1 cellular context compared by ENCODE assay signal in the genomic region with DNA sequence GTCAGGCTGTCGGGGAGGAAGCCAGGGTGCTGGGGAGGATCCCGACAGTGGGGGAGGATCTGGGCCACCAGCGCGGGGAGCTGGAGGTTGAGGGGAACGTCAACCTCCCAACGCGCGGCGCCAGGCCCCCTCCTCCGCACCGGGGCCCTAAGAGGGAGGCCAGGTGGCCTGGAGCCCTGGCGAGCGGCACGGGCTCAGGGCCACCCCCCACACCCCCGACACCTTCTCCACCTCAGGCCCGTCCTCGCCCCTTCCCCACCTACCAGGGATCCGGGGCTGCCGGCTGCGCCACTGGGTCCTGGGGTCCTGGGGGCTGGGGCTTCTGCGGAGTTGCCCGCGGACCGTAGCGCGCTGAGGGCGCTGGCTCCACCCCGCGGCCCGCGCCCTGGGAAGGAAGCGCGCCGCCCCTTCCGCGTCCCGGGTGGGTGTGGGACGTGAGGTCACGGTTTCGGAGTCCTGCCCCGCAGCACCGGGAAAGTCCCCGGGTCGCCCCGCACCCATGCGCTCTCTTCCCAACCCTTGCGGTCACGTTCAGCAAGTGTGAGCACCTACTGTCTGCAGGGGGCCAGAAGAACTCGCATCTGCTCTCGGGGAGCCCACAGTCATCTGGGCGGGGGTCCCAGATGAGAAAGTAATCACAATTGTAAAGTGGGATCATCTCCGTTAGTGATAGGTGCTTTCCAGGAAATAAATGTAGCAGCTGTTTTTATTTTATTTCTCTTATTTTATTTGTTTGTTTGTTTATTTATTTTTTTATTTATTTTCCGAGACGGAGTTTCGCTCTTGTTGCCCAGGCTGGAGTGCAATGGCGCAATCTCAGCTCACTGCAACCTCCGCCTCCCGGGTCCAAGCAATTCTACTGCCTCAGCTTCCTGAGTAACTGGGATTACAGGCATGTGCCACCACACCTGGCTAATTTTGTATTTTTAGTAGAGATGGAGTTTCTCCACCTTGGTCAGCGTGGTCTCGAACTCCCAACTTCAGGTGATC.
TF ChIP-seq lines count a peak whose summit lies in the region.

A gene (minus strand): TSS at position 362 of the 990 bp plus-strand sequence. CDS start 13,335 bp downstream, outside the sequence.

TF ChIP-seq in K562, 482 proteins besides CTCF, POLR2A, EP300 and RAD21 (continued from another document and continues in another):
- no peak for TF ChIP-seq BRF1 (IDR thresholded peaks at IDR 0.05; ENCODE audit: borderline replicate concordance, extremely low read depth, insufficient read length)
- no peak for TF ChIP-seq PTTG1 (tag; IDR thresholded peaks at IDR 0.05; ENCODE audit: low read depth)
- no peak for TF ChIP-seq MED1 (CRISPR knock-in tag; IDR thresholded peaks at IDR 0.05; ENCODE audit: borderline replicate concordance)
- no peak for TF ChIP-seq SLC30A9 (CRISPR knock-in tag; IDR thresholded peaks at IDR 0.05)
- no peak for TF ChIP-seq MEF2D (tag; conservative IDR thresholded peaks at IDR 0.05; ENCODE audit: low read depth)
- peak; percentile 36 for TF ChIP-seq NFIC (IDR thresholded peaks at IDR 0.05)
- TF ChIP-seq NR2C1 (IDR thresholded peaks at IDR 0.05): no peak
- TF ChIP-seq NR2C1 (tag; IDR thresholded peaks at IDR 0.05): 0 out of 2 replicates have a peak, but pooled peaks have one; percentile 11
- no peak for TF ChIP-seq SRSF1 (IDR thresholded peaks at IDR 0.05; ENCODE audit: low read depth, low read length)
- TF ChIP-seq, protein P1, sequence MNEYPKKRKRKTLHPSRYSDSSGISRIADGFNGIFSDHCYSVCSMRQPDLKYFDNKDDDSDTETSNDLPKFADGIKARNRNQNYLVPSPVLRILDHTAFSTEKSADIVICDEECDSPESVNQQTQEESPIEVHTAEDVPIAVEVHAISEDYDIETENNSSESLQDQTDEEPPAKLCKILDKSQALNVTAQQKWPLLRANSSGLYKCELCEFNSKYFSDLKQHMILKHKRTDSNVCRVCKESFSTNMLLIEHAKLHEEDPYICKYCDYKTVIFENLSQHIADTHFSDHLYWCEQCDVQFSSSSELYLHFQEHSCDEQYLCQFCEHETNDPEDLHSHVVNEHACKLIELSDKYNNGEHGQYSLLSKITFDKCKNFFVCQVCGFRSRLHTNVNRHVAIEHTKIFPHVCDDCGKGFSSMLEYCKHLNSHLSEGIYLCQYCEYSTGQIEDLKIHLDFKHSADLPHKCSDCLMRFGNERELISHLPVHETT (CRISPR knock-in tag; conservative IDR thresholded peaks at IDR 0.05 in 1 of 2, IDR thresholded peaks at IDR 0.05 in 1 of 2): 0 out of 4 replicates have a peak, but pooled peaks of 1 of the 2 experiments have one; percentile 28
- TF ChIP-seq YY1 (IDR thresholded peaks at IDR 0.05; ENCODE audit: borderline replicate concordance in 1 of 3, control insufficient read depth in 1 of 3, extremely low read depth in 1 of 3, insufficient read depth in 3 of 3, insufficient read length in 1 of 3, insufficient replicate concordance in 2 of 3, low read depth in 1 of 3, low read length in 2 of 3): peak in 2 of 3 experiments; percentile 21 to 28
- no peak for TF ChIP-seq RAD51 (IDR thresholded peaks at IDR 0.05; ENCODE audit: borderline replicate concordance, low read depth)
- TF ChIP-seq ESRRA (IDR thresholded peaks at IDR 0.05; ENCODE audit: borderline replicate concordance, low read depth): peak; percentile 65; the same call in 1 of the 2 replicates
- no peak for TF ChIP-seq SIRT6 (IDR thresholded peaks at IDR 0.05; ENCODE audit: low read depth, low read length)
- no peak for TF ChIP-seq CCAR2 (IDR thresholded peaks at IDR 0.05; ENCODE audit: low read depth, low read length)
- no peak for TF ChIP-seq LARP7 (IDR thresholded peaks at IDR 0.05)
- TF ChIP-seq SMARCA5 (IDR thresholded peaks at IDR 0.05): no peak
- TF ChIP-seq ZNF764 (CRISPR knock-in tag; IDR thresholded peaks at IDR 0.05; ENCODE audit: low read depth): no peak
- no peak for TF ChIP-seq MCM3 (IDR thresholded peaks at IDR 0.05)
- TF ChIP-seq, protein P2, sequence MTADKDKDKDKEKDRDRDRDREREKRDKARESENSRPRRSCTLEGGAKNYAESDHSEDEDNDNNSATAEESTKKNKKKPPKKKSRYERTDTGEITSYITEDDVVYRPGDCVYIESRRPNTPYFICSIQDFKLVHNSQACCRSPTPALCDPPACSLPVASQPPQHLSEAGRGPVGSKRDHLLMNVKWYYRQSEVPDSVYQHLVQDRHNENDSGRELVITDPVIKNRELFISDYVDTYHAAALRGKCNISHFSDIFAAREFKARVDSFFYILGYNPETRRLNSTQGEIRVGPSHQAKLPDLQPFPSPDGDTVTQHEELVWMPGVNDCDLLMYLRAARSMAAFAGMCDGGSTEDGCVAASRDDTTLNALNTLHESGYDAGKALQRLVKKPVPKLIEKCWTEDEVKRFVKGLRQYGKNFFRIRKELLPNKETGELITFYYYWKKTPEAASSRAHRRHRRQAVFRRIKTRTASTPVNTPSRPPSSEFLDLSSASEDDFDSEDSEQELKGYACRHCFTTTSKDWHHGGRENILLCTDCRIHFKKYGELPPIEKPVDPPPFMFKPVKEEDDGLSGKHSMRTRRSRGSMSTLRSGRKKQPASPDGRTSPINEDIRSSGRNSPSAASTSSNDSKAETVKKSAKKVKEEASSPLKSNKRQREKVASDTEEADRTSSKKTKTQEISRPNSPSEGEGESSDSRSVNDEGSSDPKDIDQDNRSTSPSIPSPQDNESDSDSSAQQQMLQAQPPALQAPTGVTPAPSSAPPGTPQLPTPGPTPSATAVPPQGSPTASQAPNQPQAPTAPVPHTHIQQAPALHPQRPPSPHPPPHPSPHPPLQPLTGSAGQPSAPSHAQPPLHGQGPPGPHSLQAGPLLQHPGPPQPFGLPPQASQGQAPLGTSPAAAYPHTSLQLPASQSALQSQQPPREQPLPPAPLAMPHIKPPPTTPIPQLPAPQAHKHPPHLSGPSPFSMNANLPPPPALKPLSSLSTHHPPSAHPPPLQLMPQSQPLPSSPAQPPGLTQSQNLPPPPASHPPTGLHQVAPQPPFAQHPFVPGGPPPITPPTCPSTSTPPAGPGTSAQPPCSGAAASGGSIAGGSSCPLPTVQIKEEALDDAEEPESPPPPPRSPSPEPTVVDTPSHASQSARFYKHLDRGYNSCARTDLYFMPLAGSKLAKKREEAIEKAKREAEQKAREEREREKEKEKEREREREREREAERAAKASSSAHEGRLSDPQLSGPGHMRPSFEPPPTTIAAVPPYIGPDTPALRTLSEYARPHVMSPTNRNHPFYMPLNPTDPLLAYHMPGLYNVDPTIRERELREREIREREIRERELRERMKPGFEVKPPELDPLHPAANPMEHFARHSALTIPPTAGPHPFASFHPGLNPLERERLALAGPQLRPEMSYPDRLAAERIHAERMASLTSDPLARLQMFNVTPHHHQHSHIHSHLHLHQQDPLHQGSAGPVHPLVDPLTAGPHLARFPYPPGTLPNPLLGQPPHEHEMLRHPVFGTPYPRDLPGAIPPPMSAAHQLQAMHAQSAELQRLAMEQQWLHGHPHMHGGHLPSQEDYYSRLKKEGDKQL (CRISPR knock-in tag; IDR thresholded peaks at IDR 0.05; ENCODE audit: borderline replicate concordance): no peak
- no peak for TF ChIP-seq NFIX (CRISPR knock-in tag; IDR thresholded peaks at IDR 0.05; ENCODE audit: low read depth)
- no peak for TF ChIP-seq ZNF561 (CRISPR knock-in tag; conservative IDR thresholded peaks at IDR 0.05)
- TF ChIP-seq KDM2B (CRISPR knock-in tag; IDR thresholded peaks at IDR 0.05): no peak
- TF ChIP-seq ZNF232 (CRISPR knock-in tag; IDR thresholded peaks at IDR 0.05): peak; percentile 68; the same call in 1 of the 2 replicates
- TF ChIP-seq ZKSCAN3 (CRISPR knock-in tag; IDR thresholded peaks at IDR 0.05): no peak
- peak; percentile 75; the same call in 1 of the 2 replicates for TF ChIP-seq MTA1 (IDR thresholded peaks at IDR 0.05; ENCODE audit: borderline replicate concordance)
- TF ChIP-seq, protein P3, sequence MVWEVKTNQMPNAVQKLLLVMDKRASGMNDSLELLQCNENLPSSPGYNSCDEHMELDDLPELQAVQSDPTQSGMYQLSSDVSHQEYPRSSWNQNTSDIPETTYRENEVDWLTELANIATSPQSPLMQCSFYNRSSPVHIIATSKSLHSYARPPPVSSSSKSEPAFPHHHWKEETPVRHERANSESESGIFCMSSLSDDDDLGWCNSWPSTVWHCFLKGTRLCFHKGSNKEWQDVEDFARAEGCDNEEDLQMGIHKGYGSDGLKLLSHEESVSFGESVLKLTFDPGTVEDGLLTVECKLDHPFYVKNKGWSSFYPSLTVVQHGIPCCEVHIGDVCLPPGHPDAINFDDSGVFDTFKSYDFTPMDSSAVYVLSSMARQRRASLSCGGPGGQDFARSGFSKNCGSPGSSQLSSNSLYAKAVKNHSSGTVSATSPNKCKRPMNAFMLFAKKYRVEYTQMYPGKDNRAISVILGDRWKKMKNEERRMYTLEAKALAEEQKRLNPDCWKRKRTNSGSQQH (CRISPR knock-in tag; IDR thresholded peaks at IDR 0.05): no peak
- no peak for TF ChIP-seq FIP1L1 (IDR thresholded peaks at IDR 0.05; ENCODE audit: low read depth, low read length, poor library complexity, severe bottlenecking)
- TF ChIP-seq RBFOX2 (IDR thresholded peaks at IDR 0.05; ENCODE audit: low read depth, low read length): peak; percentile 87
- peak; percentile 71 for TF ChIP-seq KDM5B (IDR thresholded peaks at IDR 0.05; ENCODE audit: insufficient replicate concordance, low read depth, low read length)
- no peak for TF ChIP-seq RFX1 (IDR thresholded peaks at IDR 0.05)
- TF ChIP-seq, protein P4, sequence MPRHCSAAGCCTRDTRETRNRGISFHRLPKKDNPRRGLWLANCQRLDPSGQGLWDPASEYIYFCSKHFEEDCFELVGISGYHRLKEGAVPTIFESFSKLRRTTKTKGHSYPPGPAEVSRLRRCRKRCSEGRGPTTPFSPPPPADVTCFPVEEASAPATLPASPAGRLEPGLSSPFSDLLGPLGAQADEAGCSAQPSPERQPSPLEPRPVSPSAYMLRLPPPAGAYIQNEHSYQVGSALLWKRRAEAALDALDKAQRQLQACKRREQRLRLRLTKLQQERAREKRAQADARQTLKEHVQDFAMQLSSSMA (CRISPR knock-in tag; IDR thresholded peaks at IDR 0.05): no peak
- TF ChIP-seq, protein P5, sequence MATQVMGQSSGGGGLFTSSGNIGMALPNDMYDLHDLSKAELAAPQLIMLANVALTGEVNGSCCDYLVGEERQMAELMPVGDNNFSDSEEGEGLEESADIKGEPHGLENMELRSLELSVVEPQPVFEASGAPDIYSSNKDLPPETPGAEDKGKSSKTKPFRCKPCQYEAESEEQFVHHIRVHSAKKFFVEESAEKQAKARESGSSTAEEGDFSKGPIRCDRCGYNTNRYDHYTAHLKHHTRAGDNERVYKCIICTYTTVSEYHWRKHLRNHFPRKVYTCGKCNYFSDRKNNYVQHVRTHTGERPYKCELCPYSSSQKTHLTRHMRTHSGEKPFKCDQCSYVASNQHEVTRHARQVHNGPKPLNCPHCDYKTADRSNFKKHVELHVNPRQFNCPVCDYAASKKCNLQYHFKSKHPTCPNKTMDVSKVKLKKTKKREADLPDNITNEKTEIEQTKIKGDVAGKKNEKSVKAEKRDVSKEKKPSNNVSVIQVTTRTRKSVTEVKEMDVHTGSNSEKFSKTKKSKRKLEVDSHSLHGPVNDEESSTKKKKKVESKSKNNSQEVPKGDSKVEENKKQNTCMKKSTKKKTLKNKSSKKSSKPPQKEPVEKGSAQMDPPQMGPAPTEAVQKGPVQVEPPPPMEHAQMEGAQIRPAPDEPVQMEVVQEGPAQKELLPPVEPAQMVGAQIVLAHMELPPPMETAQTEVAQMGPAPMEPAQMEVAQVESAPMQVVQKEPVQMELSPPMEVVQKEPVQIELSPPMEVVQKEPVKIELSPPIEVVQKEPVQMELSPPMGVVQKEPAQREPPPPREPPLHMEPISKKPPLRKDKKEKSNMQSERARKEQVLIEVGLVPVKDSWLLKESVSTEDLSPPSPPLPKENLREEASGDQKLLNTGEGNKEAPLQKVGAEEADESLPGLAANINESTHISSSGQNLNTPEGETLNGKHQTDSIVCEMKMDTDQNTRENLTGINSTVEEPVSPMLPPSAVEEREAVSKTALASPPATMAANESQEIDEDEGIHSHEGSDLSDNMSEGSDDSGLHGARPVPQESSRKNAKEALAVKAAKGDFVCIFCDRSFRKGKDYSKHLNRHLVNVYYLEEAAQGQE (CRISPR knock-in tag; IDR thresholded peaks at IDR 0.05; ENCODE audit: low read depth): no peak
- no peak for TF ChIP-seq PURB (CRISPR knock-in tag; IDR thresholded peaks at IDR 0.05; ENCODE audit: low read depth)
- TF ChIP-seq, protein P6, sequence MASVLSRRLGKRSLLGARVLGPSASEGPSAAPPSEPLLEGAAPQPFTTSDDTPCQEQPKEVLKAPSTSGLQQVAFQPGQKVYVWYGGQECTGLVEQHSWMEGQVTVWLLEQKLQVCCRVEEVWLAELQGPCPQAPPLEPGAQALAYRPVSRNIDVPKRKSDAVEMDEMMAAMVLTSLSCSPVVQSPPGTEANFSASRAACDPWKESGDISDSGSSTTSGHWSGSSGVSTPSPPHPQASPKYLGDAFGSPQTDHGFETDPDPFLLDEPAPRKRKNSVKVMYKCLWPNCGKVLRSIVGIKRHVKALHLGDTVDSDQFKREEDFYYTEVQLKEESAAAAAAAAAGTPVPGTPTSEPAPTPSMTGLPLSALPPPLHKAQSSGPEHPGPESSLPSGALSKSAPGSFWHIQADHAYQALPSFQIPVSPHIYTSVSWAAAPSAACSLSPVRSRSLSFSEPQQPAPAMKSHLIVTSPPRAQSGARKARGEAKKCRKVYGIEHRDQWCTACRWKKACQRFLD (CRISPR knock-in tag; IDR thresholded peaks at IDR 0.05): no peak
- no peak for TF ChIP-seq ZNF431 (CRISPR knock-in tag; IDR thresholded peaks at IDR 0.05)
- TF ChIP-seq ZNF507 (tag; conservative IDR thresholded peaks at IDR 0.05): no peak
- TF ChIP-seq, protein P7, sequence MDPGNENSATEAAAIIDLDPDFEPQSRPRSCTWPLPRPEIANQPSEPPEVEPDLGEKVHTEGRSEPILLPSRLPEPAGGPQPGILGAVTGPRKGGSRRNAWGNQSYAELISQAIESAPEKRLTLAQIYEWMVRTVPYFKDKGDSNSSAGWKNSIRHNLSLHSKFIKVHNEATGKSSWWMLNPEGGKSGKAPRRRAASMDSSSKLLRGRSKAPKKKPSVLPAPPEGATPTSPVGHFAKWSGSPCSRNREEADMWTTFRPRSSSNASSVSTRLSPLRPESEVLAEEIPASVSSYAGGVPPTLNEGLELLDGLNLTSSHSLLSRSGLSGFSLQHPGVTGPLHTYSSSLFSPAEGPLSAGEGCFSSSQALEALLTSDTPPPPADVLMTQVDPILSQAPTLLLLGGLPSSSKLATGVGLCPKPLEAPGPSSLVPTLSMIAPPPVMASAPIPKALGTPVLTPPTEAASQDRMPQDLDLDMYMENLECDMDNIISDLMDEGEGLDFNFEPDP (CRISPR knock-in tag; IDR thresholded peaks at IDR 0.05): no peak
- TF ChIP-seq, protein P8, sequence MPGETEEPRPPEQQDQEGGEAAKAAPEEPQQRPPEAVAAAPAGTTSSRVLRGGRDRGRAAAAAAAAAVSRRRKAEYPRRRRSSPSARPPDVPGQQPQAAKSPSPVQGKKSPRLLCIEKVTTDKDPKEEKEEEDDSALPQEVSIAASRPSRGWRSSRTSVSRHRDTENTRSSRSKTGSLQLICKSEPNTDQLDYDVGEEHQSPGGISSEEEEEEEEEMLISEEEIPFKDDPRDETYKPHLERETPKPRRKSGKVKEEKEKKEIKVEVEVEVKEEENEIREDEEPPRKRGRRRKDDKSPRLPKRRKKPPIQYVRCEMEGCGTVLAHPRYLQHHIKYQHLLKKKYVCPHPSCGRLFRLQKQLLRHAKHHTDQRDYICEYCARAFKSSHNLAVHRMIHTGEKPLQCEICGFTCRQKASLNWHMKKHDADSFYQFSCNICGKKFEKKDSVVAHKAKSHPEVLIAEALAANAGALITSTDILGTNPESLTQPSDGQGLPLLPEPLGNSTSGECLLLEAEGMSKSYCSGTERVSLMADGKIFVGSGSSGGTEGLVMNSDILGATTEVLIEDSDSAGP (CRISPR knock-in tag; IDR thresholded peaks at IDR 0.05): no peak
- no peak for TF ChIP-seq ZNF217 (CRISPR knock-in tag; IDR thresholded peaks at IDR 0.05)
- TF ChIP-seq NR4A1 (CRISPR knock-in tag; IDR thresholded peaks at IDR 0.05): no peak
- TF ChIP-seq NR4A1 (tag; IDR thresholded peaks at IDR 0.05): no peak
- TF ChIP-seq PCBP1 (IDR thresholded peaks at IDR 0.05; ENCODE audit: low read depth, low read length, poor library complexity, severe bottlenecking): peak; percentile 92
- no peak for TF ChIP-seq NEUROD1 (IDR thresholded peaks at IDR 0.05; ENCODE audit: borderline replicate concordance, low read depth, low read length, partially characterized antibody)
